ENCODE assay signal across 22 cellular contexts in genomic region chr2:240328526-240328925, GRCh38.
"Had no signal": no experiment of that assay in that cellular context is flagged by ENCODE, and none has a peak within 500 bp of the region (broad histone marks: within the 10 kb centered on the region; RNA-seq: fewer than 3 reads in every experiment).

No MANE protein-coding gene starts in this region.

- H3K4me3 ChIP-seq: MG63 had no signal

- H3K27me3 ChIP-seq: MG63 had no signal

- H3K9me3 ChIP-seq: MG63, SK-N-SH had no signal

- H3K27ac ChIP-seq: RWPE1 had no signal

- H3K36me3 ChIP-seq: MG63 had no signal

- ATAC-seq: HepG2, Panc1, PC-3 had no signal

- H3K4me2 ChIP-seq: SK-N-SH had no signal

- DNase-seq: IMR-90, Karpas-422, KG1, MG63, NCI-H1092, NCI-H1436, NCI-H187, NCI-H2029, NCI-H2081 treated with DMSO at 0.1 percent for 48 hours, NCI-H2171, NCI-H226, NCI-H446, NCI-H510A, NCI-H524 treated with DMSO at 0.1 percent for 48 hours, NCI-H69, NCI-H774, PC-3, SHP77, SK-N-SH had no signal

- FAIRE-seq: HepG2 had no signal
